In genomic region chr11:94455861-94456260, GRCh38 we compare ENCODE assay signal across 29 cellular contexts. TPM values are rescaled to one million over a fixed set of nuclear protein-coding genes. Genes with fewer than 3 reads are reported as not detected.
A peak's percentile ranks its signal among the peaks of the same experiment; 100 is the strongest.
DNase-seq lines count a peak whose midpoint lies in the region; ATAC-seq and TF ChIP-seq lines count a peak whose summit lies in the region.
"Had no signal": no experiment of that assay in that cellular context is flagged by ENCODE, and none has a peak within 500 bp of the region (broad histone marks: within the 10 kb centered on the region; RNA-seq: fewer than 3 reads in every experiment).

No MANE protein-coding gene starts in this region.

- no TSS peak for BruUV-seq in PC-3 (replicated peaks; lab: Mats Ljungman, UMichigan)

- no peak overlapping the region for H4K91ac ChIP-seq in trophoblast cell (ENCODE audit: low read depth, low read length)

- DNase-seq in DMS53 (lab: John Stamatoyannopoulos, UW) (peak; percentile 97), PC-3 (peak; percentile 90), hepatocyte (ENCODE audit: low spot score) (peak; percentile 46), trophoblast cell (peak; percentile 83 to 92), AG08395 (ENCODE audit: low spot score) (no peak), OCI-M2 (lab: John Stamatoyannopoulos, UW; ENCODE audit: unreplicated experiment) (no peak)
- no peak for DNase-seq in activated naive CD4-positive, alpha-beta T cell (lab: John Stamatoyannopoulos, UW)
- DNase-seq: ACHN; activated CD4-positive, alpha-beta T cell treated with anti-CD3 and anti-CD28 coated beads, Interleukin-2, amount 10 ng/mL, durations not matched to agents 24 days and 14 days; activated effector memory CD4-positive, alpha-beta T cell treated with anti-CD3 and anti-CD28 coated beads, Interleukin-2, amount 50 U/mL, for 16 hours; activated naive CD8-positive, alpha-beta T cell treated with anti-CD3 and anti-CD28 coated beads, Interleukin-2, amount 10 ng/mL, durations not matched to agents 7 days and 5 days; activated T-cell treated with anti-CD3 and anti-CD28 coated beads, Interleukin-2, amount 50 U/mL, for 1 hour; BE2C; CD8-positive, alpha-beta T cell; foreskin fibroblast; head of caudate nucleus; MM.1S; NCI-H2029; NCI-H345; small intestine; stimulated activated naive CD4-positive, alpha-beta T cell treated with Interleukin-2 at 50 U/mL for 16 hours; T1000; testis; WERI-Rb-1 had no signal

- H2AK5ac ChIP-seq in trophoblast cell (ENCODE audit: low read length) = no peak overlapping the region

- no peak overlapping the region for H3K14ac ChIP-seq in trophoblast cell (ENCODE audit: low read length)

- H3K4me1 ChIP-seq in PC-3 (ENCODE audit: insufficient read depth, low read length) (peaks cover 21% of the 10 kb centered on the region), hepatocyte (ENCODE audit: insufficient read depth) (no peaks in the 10 kb centered on the region), trophoblast cell (ENCODE audit: control insufficient read depth in 1 of 2, insufficient read depth in 2 of 2, low read length in 2 of 2) (peaks cover 0 to 2% of the 10 kb centered on the region in 2 experiments)
- H3K4me1 ChIP-seq: BE2C, esophagus muscularis mucosa, neural progenitor cell, parathyroid adenoma, SJSA1, testis had no signal

- CTCF ChIA-PET in PC-3 (lab: Charles Lee) = no interaction called here

- H2BK12ac ChIP-seq in trophoblast cell (ENCODE audit: low read length) = no peak overlapping the region

- H3K18ac ChIP-seq in trophoblast cell (ENCODE audit: low read length) = no peak overlapping the region

- no peak overlapping the region for H3K4me3 ChIP-seq in PC-3 (ENCODE audit: low read length)
- H3K4me3 ChIP-seq in hepatocyte = no peak overlapping the region
- no peak overlapping the region for H3K4me3 ChIP-seq in trophoblast cell (ENCODE audit: low read depth, low read length)
- H3K4me3 ChIP-seq: esophagus muscularis mucosa, neural progenitor cell, SJSA1, testis had no signal

- H3K4me2 ChIP-seq in PC-3 (ENCODE audit: low read length) (peak overlapping the region; percentile 56), hepatocyte (no peak overlapping the region), trophoblast cell (ENCODE audit: low read length) (no peak overlapping the region)
- H3K4me2 ChIP-seq: KMS-11, neural progenitor cell had no signal

- intact Hi-C loops in PC-3 (cut with micrococcal nuclease) = no loop called here

- H3K9me3 ChIP-seq in PC-3 (ENCODE audit: low read length) (no peaks in the 10 kb centered on the region), hepatocyte (ENCODE audit: low read depth) (no peaks in the 10 kb centered on the region), trophoblast cell (ENCODE audit: insufficient read depth, low read depth, low read length) (no peaks in the 10 kb centered on the region)
- H3K9me3 ChIP-seq: BE2C, esophagus muscularis mucosa, SJSA1, testis had no signal

- TF ChIP-seq CTCF in PC-3 (conservative IDR thresholded peaks at IDR 0.05; ENCODE audit: low read depth, low read length) (no peak), hepatocyte (IDR thresholded peaks at IDR 0.05; ENCODE audit: poor library complexity) (no peak)

- H3K79me2 ChIP-seq in PC-3 (ENCODE audit: low read length) (no peaks in the 10 kb centered on the region), hepatocyte (no peaks in the 10 kb centered on the region), trophoblast cell (ENCODE audit: control insufficient read depth, insufficient read depth, low read length, poor library complexity) (no peaks in the 10 kb centered on the region)
- H3K79me2 ChIP-seq: parathyroid adenoma had no signal

- H4K20me1 ChIP-seq in PC-3 (ENCODE audit: low read length) = no peaks in the 10 kb centered on the region
- H4K20me1 ChIP-seq in hepatocyte (ENCODE audit: insufficient read depth, poor library complexity, severe bottlenecking) = no peaks in the 10 kb centered on the region

- peaks cover 15% of the 10 kb centered on the region; the same call in 1 of the 2 replicates for H3K36me3 ChIP-seq in PC-3 (ENCODE audit: low read depth, low read length)
- H3K36me3 ChIP-seq in hepatocyte (replicated peaks; ENCODE audit: insufficient read depth, low read depth) = no peaks in the 10 kb centered on the region
- no peaks in the 10 kb centered on the region for H3K36me3 ChIP-seq in trophoblast cell (ENCODE audit: control insufficient read depth in 1 of 2, insufficient read depth in 2 of 2, low read length in 2 of 2)
- H3K36me3 ChIP-seq: SJSA1 had no signal

- H4K12ac ChIP-seq in trophoblast cell (ENCODE audit: low read depth, low read length) = no peak overlapping the region

- H3K9me2 ChIP-seq in PC-3 (replicated peaks; ENCODE audit: low read length) (no peaks in the 10 kb centered on the region), hepatocyte (replicated peaks; ENCODE audit: insufficient read depth) (no peaks in the 10 kb centered on the region)

- H3K23ac ChIP-seq in trophoblast cell (ENCODE audit: low read length) = no peak overlapping the region

- ATAC-seq in PC-3 = peak; percentile 66
- ATAC-seq: CD8-positive, alpha-beta T cell had no signal

- H3F3A ChIP-seq in PC-3 (ENCODE audit: low read length, unreplicated experiment) = no peaks in the 10 kb centered on the region

- no peak overlapping the region for H2BK5ac ChIP-seq in trophoblast cell (ENCODE audit: low read depth, low read length, poor library complexity)

- H2AFZ ChIP-seq in PC-3 (ENCODE audit: low read length) (no peak overlapping the region), hepatocyte (no peak overlapping the region), trophoblast cell (ENCODE audit: insufficient read depth, low read length, poor library complexity) (no peak overlapping the region)
- H2AFZ ChIP-seq: neural progenitor cell, parathyroid adenoma had no signal

- H3K27ac ChIP-seq in PC-3 (ENCODE audit: low read length) = no peak overlapping the region
- no peak overlapping the region for H3K27ac ChIP-seq in hepatocyte
- no peak overlapping the region for H3K27ac ChIP-seq in trophoblast cell (ENCODE audit: low read depth, low read length)
- H3K27ac ChIP-seq: esophagus muscularis mucosa, KMS-11, neural progenitor cell, parathyroid adenoma, SJSA1, testis, WERI-Rb-1 had no signal

- H3K27me3 ChIP-seq in PC-3 (ENCODE audit: low read length) (no peaks in the 10 kb centered on the region), hepatocyte (no peaks in the 10 kb centered on the region), trophoblast cell (ENCODE audit: insufficient read depth, low read length) (no peaks in the 10 kb centered on the region)
- H3K27me3 ChIP-seq: BE2C, esophagus muscularis mucosa, neural progenitor cell, SJSA1, testis had no signal

- POLR2A ChIA-PET in PC-3 (lab: Charles Lee; ENCODE audit: unreplicated experiment) = no interaction called here

- no peak overlapping the region for H2BK120ac ChIP-seq in trophoblast cell (ENCODE audit: insufficient read depth, low read length, poor library complexity)

- no peaks in the 10 kb centered on the region for H3K79me1 ChIP-seq in trophoblast cell (ENCODE audit: low read length)

- H3K4ac ChIP-seq in trophoblast cell (ENCODE audit: low read depth, low read length) = no peak overlapping the region

- no peak overlapping the region for H3K9ac ChIP-seq in PC-3 (ENCODE audit: low read length)
- no peak overlapping the region for H3K9ac ChIP-seq in trophoblast cell (ENCODE audit: low read length)
- H3K9ac ChIP-seq: KMS-11, neural progenitor cell, parathyroid adenoma had no signal

- H4K8ac ChIP-seq in trophoblast cell (ENCODE audit: low read depth, low read length) = no peak overlapping the region

- WGBS in hepatocyte (ENCODE audit: low lambda C conversion rate, missing lambda C conversion rate) = 91% methylated on average over 1 of the region's 1 CpG
- no CpG with 5 or more reads among the region's 1 CpG for WGBS in trophoblast cell (ENCODE audit: extremely low coverage, insufficient coverage, insufficient read length)

RNA-seq across cellular contexts. Expression of gene MRE11, which starts 37.8 kb away (rescaled TPM):
- 19.0 and 20.1 TPM in 2 replicates for total RNA-seq in PC-3 (2014; rRNA removed)
- total RNA-seq in hepatocyte = 13.4 and 17.6 TPM in 2 replicates
- polyA plus RNA-seq in hepatocyte = 6.3 and 9.4 TPM in 2 replicates
- polyA plus RNA-seq in trophoblast cell (2013) = 12.4 TPM in 2 replicates

RNA-seq across cellular contexts. Expression of gene ANKRD49, which starts 37.9 kb away (rescaled TPM):
- total RNA-seq in PC-3 (2014; rRNA removed) (6.9 and 9.0 TPM in 2 replicates), hepatocyte (20.8 and 31.2 TPM in 2 replicates)
- polyA plus RNA-seq in hepatocyte = 15.7 and 17.9 TPM in 2 replicates
- polyA plus RNA-seq in trophoblast cell (2013) = 16.1 and 19.0 TPM in 2 replicates

RNA-seq across cellular contexts. Expression of gene GPR83, which starts 54.6 kb away (rescaled TPM):
- not detected in 2 replicates for total RNA-seq in PC-3 (2014; rRNA removed)
- 0.08 TPM in 1 of 2 replicates, not detected in the other for total RNA-seq in hepatocyte
- 0.39 TPM in 1 of 2 replicates, not detected in the other for polyA plus RNA-seq in hepatocyte
- 0.18 and 0.19 TPM in 2 replicates for polyA plus RNA-seq in trophoblast cell (2013)
- total RNA-seq: activated CD4-positive, alpha-beta T cell treated with anti-CD3 and anti-CD28 coated beads, Interleukin-2, amount 10 ng/mL, durations not matched to agents 24 days and 14 days; SJSA1 had no signal

RNA-seq across cellular contexts. Expression of gene C11orf97, which starts 56.4 kb away (rescaled TPM):
- total RNA-seq in PC-3 (2014; rRNA removed) (not detected in 2 replicates), hepatocyte (not detected in 2 replicates)
- polyA plus RNA-seq in hepatocyte = 0.39 and 0.59 TPM in 2 replicates
- not detected in 2 replicates for polyA plus RNA-seq in trophoblast cell (2013)
- total RNA-seq: activated CD4-positive, alpha-beta T cell treated with anti-CD3 and anti-CD28 coated beads, Interleukin-2, amount 10 ng/mL, durations not matched to agents 24 days and 14 days; activated naive CD8-positive, alpha-beta T cell treated with anti-CD3 and anti-CD28 coated beads, Interleukin-2, amount 10 ng/mL, durations not matched to agents 7 days and 5 days; CD8-positive, alpha-beta T cell; esophagus muscularis mucosa; SJSA1 had no signal

Comparison
In these comparisons a context has a peak if more than half of its experiments do, and no peak if none do; other contexts are left out.
1. DNase-seq: peak in DMS53 (single experiment), PC-3 (single experiment), hepatocyte (single experiment) and trophoblast cell (2 of 2); none in AG08395 (single experiment), activated naive CD4-positive, alpha-beta T cell (0 of 4) and OCI-M2 (single experiment).